In genomic region chr21:42593007-42593814, GRCh38 we compare ENCODE assay signal across 8 cellular contexts.
DNase-seq lines count a peak whose midpoint lies in the region; ATAC-seq and TF ChIP-seq lines count a peak whose summit lies in the region.

No MANE protein-coding gene starts in this region.

- DNase-seq in ELF-1 (ENCODE audit: low read depth, low spot score): peak; percentile 91
- DNase-seq in NAMALWA (ENCODE audit: low spot score): peak; percentile 70
- peak; percentile 27 to 56 (median 52) for DNase-seq in T-helper 1 cell
- DNase-seq in amniotic stem cell (lab: John Stamatoyannopoulos, UW): peak; percentile 45
- peak; percentile 87 for DNase-seq in hepatocyte (ENCODE audit: low spot score)
- DNase-seq in sigmoid colon: peak; percentile 87

- no peak for TF ChIP-seq POLR2A in sigmoid colon (IDR thresholded peaks at IDR 0.05)

- no peaks in the 10 kb centered on the region for H3K27me3 ChIP-seq in hepatocyte
- peaks cover 0 to 6% (median 0%) of the 10 kb centered on the region in 3 donors for H3K27me3 ChIP-seq in sigmoid colon

- H2AFZ ChIP-seq in hepatocyte: peak overlapping the region; percentile 29

- H3K79me2 ChIP-seq in hepatocyte: no peaks in the 10 kb centered on the region

- H3K9me3 ChIP-seq in hepatocyte (ENCODE audit: low read depth) (no peaks in the 10 kb centered on the region), sigmoid colon (no peaks in the 10 kb centered on the region)

- TF ChIP-seq EP300 in sigmoid colon (IDR thresholded peaks at IDR 0.05): no peak

- H4K20me1 ChIP-seq in hepatocyte (ENCODE audit: insufficient read depth, poor library complexity, severe bottlenecking): no peaks in the 10 kb centered on the region

- no peak overlapping the region for H3K27ac ChIP-seq in hepatocyte
- no peak overlapping the region for H3K27ac ChIP-seq in sigmoid colon

- no peaks in the 10 kb centered on the region for H3K36me3 ChIP-seq in hepatocyte (replicated peaks; ENCODE audit: insufficient read depth, low read depth)
- H3K36me3 ChIP-seq in sigmoid colon: no peaks in the 10 kb centered on the region

- ATAC-seq in GM18858 (IDR thresholded peaks at IDR 0.05; ENCODE audit: unreplicated experiment) (no peak), HG03565 (IDR thresholded peaks at IDR 0.05; ENCODE audit: unreplicated experiment) (no peak)

- peak; percentile 88 for TF ChIP-seq CTCF in hepatocyte (IDR thresholded peaks at IDR 0.05; ENCODE audit: poor library complexity)
- peak; percentile 51 to 89 (median 56) for TF ChIP-seq CTCF in sigmoid colon (IDR thresholded peaks at IDR 0.05)

- H3K4me2 ChIP-seq in hepatocyte: peak overlapping the region; percentile 68

- 38% methylated on average over 20 of the region's 33 CpGs for WGBS in hepatocyte (ENCODE audit: low lambda C conversion rate, missing lambda C conversion rate)
- WGBS in sigmoid colon, 2 donors: 17 to 29% methylated on average over 33 of the region's 33 CpGs

- H3K9me2 ChIP-seq in hepatocyte (replicated peaks; ENCODE audit: insufficient read depth): no peaks in the 10 kb centered on the region

- no peak overlapping the region for H3K4me3 ChIP-seq in hepatocyte
- H3K4me3 ChIP-seq in sigmoid colon: peak overlapping the region in 1 of 4 donors; percentile 5

- H3K4me1 ChIP-seq in hepatocyte (ENCODE audit: insufficient read depth): no peaks in the 10 kb centered on the region
- H3K4me1 ChIP-seq in sigmoid colon: peaks cover 0 to 9% (median 9%) of the 10 kb centered on the region in 4 donors

- intact Hi-C loops in sigmoid colon (cut with DNase I): no loop called here
